Comparison of ENCODE assay signal across 14 cellular contexts in genomic region chr20:10381477-10381876, GRCh38. TPM values are rescaled to one million over a fixed set of nuclear protein-coding genes. Genes with fewer than 3 reads are reported as not detected.
DNase-seq lines count a peak whose midpoint lies in the region; TF ChIP-seq lines count a peak whose summit lies in the region.
"Had no signal": no experiment of that assay in that cellular context is flagged by ENCODE, and none has a peak within 500 bp of the region (broad histone marks: within the 10 kb centered on the region; RNA-seq: fewer than 3 reads in every experiment).

No MANE protein-coding gene starts in this region.

- no peaks in the 10 kb centered on the region for H3K79me2 ChIP-seq in hepatocyte

- no peaks in the 10 kb centered on the region for H3K27me3 ChIP-seq in hepatocyte
- H3K27me3 ChIP-seq: adrenal gland, testis had no signal

- no peak overlapping the region for H2AFZ ChIP-seq in hepatocyte

- H3K9me2 ChIP-seq in hepatocyte (replicated peaks; ENCODE audit: insufficient read depth): no peaks in the 10 kb centered on the region

- POLR2A ChIA-PET in RWPE1 (lab: Yijun Ruan, JAX; ENCODE audit: low non-redundant PET): no interaction called here

- CTCF ChIA-PET in RWPE1 (lab: Yijun Ruan, JAX): no interaction called here

- no peaks in the 10 kb centered on the region for H4K20me1 ChIP-seq in hepatocyte (ENCODE audit: insufficient read depth, poor library complexity, severe bottlenecking)

- H3K4me1 ChIP-seq in hepatocyte (ENCODE audit: insufficient read depth): peaks cover 6% of the 10 kb centered on the region
- H3K4me1 ChIP-seq: adrenal gland, testis had no signal

- TF ChIP-seq CTCF in hepatocyte (IDR thresholded peaks at IDR 0.05; ENCODE audit: poor library complexity) (peak; percentile 6), RWPE1 (conservative IDR thresholded peaks at IDR 0.05; ENCODE audit: low read depth) (no peak; the same call in 1 of the 2 replicates)

- 85% methylated on average over 2 of the region's 2 CpGs for WGBS in hepatocyte (ENCODE audit: low lambda C conversion rate, missing lambda C conversion rate)

- no peak overlapping the region for H3K27ac ChIP-seq in hepatocyte
- H3K27ac ChIP-seq in RWPE1: no peak overlapping the region
- H3K27ac ChIP-seq: adrenal gland, testis had no signal

- H3K4me2 ChIP-seq in hepatocyte: no peak overlapping the region

- H3K36me3 ChIP-seq in hepatocyte (replicated peaks; ENCODE audit: insufficient read depth, low read depth): no peaks in the 10 kb centered on the region
- H3K36me3 ChIP-seq: adrenal gland had no signal

- no peak overlapping the region for H3K4me3 ChIP-seq in hepatocyte
- H3K4me3 ChIP-seq: adrenal gland, testis had no signal

- DNase-seq in EH (ENCODE audit: low read depth): peak; percentile 14
- peak; percentile 5 for DNase-seq in HCEC 1CT
- DNase-seq in RPMI8226: peak; percentile 32
- DNase-seq in hepatocyte (ENCODE audit: low spot score): no peak
- DNase-seq in NCI-H524 treated with DMSO at 0.1 percent for 48 hours (lab: John Stamatoyannopoulos, UW): no peak
- no peak for DNase-seq in RWPE1 (ENCODE audit: low spot score)
- no peak for DNase-seq in cerebellar nuclear complex (lab: John Stamatoyannopoulos, UW)
- DNase-seq: adrenal gland; DMS79; NCI-H1436 treated with DMSO at 0.1 percent for 48 hours; NCI-H226; stimulated activated CD4-positive, alpha-beta T cell treated with anti-CD3 and anti-CD28 coated beads, Interleukin-4, amount 100 ng/mL, for 24 hours; SW 1271; testis had no signal

- H3K9me3 ChIP-seq in hepatocyte (ENCODE audit: low read depth): no peaks in the 10 kb centered on the region
- H3K9me3 ChIP-seq: adrenal gland, testis had no signal

RNA-seq across cellular contexts. Expression of gene MKKS, which starts 52.5 kb away (rescaled TPM):
- total RNA-seq in hepatocyte: 17.4 and 17.5 TPM in 2 replicates
- polyA plus RNA-seq in hepatocyte: 8.3 and 15.0 TPM in 2 replicates

RNA-seq across cellular contexts. Expression of gene SLX4IP, which starts 53.6 kb away (rescaled TPM):
- 4.7 and 5.7 TPM in 2 replicates for total RNA-seq in hepatocyte
- polyA plus RNA-seq in hepatocyte: 2.9 TPM in 2 replicates

Comparison
In these comparisons a context has a peak if more than half of its experiments do, and no peak if none do; other contexts are left out.
1. DNase-seq: peak in EH (single experiment), HCEC 1CT (single experiment) and RPMI8226 (single experiment); none in hepatocyte (single experiment), NCI-H524 treated with DMSO at 0.1 percent for 48 hours (single experiment), RWPE1 (single experiment) and cerebellar nuclear complex (0 of 2).